Comparison of ENCODE assay signal across 18 cellular contexts in genomic region chr1:204576422-204576821, GRCh38.
DNase-seq lines count a peak whose midpoint lies in the region; ATAC-seq and TF ChIP-seq lines count a peak whose summit lies in the region.
"Had no signal": no experiment of that assay in that cellular context is flagged by ENCODE, and none has a peak within 500 bp of the region (broad histone marks: within the 10 kb centered on the region; RNA-seq: fewer than 3 reads in every experiment).

No MANE protein-coding gene starts in this region.

- H3K9me2 ChIP-seq in GM23338 (ENCODE audit: insufficient read depth): peaks cover 3% of the 10 kb centered on the region; the same call in 1 of the 2 replicates

- no peaks in the 10 kb centered on the region for H3K27me3 Mint-ChIP-seq in T-helper 1 cell treated with Interleukin-12 subunit alpha and Interleukin-12 subunit beta and Interleukin-4 antibody, amounts not matched to agents 30 μg/mL and 1 μg/mL, for 36 hours (ENCODE audit: low read depth)
- H3K27me3 Mint-ChIP-seq in GM23338 (ENCODE audit: insufficient read depth, low read depth, poor library complexity) (peaks cover 23% of the 10 kb centered on the region), naive B cell (no peaks in the 10 kb centered on the region)
- H3K27me3 Mint-ChIP-seq in activated T-helper 2 cell treated with anti-CD3 and anti-CD28 coated beads, Interferon-gamma antibody, Interleukin-2, Interleukin-4, amounts not matched to agents 10 μg/mL and 5 μg/mL and 100 μg/mL, durations not matched to agents 14 hours and 24 hours and 36 hours (ENCODE audit: low read depth): no peaks in the 10 kb centered on the region
- H3K27me3 Mint-ChIP-seq: activated CD4-positive, alpha-beta memory T cell treated with anti-CD3 and anti-CD28 coated beads for 36 hours had no signal

- no peaks in the 10 kb centered on the region for H3K9me3 ChIP-seq in lower lobe of right lung
- H3K9me3 ChIP-seq: BLaER1, spleen, uterus had no signal

- peaks cover 26% of the 10 kb centered on the region for H3K4me1 Mint-ChIP-seq in T-helper 1 cell treated with Interleukin-12 subunit alpha and Interleukin-12 subunit beta and Interleukin-4 antibody, amounts not matched to agents 30 μg/mL and 1 μg/mL, for 36 hours (ENCODE audit: low read depth)
- H3K4me1 Mint-ChIP-seq in GM23338 (peaks cover 77% of the 10 kb centered on the region), naive B cell (peaks cover 22 to 47% (median 44%) of the 10 kb centered on the region in 3 donors)
- peaks cover 23% of the 10 kb centered on the region for H3K4me1 Mint-ChIP-seq in activated T-helper 2 cell treated with anti-CD3 and anti-CD28 coated beads, Interferon-gamma antibody, Interleukin-2, Interleukin-4, amounts not matched to agents 10 μg/mL and 5 μg/mL and 100 μg/mL, durations not matched to agents 14 hours and 24 hours and 36 hours (ENCODE audit: low read depth)

- H3K4me1 ChIP-seq in GM23338 (ENCODE audit: insufficient read depth): peaks cover 86% of the 10 kb centered on the region
- H3K4me1 ChIP-seq in lower lobe of right lung: peaks cover 15% of the 10 kb centered on the region

- H3K36me3 ChIP-seq in GM23338 (ENCODE audit: insufficient read depth) (no peaks in the 10 kb centered on the region), lower lobe of right lung (peaks cover 9% of the 10 kb centered on the region)
- H3K36me3 ChIP-seq: uterus had no signal

- H3K4me3 ChIP-seq in GM23338 (peak overlapping the region; percentile 2; the same call in 1 of the 2 replicates), lower lobe of right lung (no peak overlapping the region)
- H3K4me3 ChIP-seq: BLaER1, coronary artery, spleen, uterus had no signal

- H3K36me3 Mint-ChIP-seq in T-helper 1 cell treated with Interleukin-12 subunit alpha and Interleukin-12 subunit beta and Interleukin-4 antibody, amounts not matched to agents 30 μg/mL and 1 μg/mL, for 36 hours (ENCODE audit: low read depth): peaks cover 8% of the 10 kb centered on the region
- no peaks in the 10 kb centered on the region for H3K36me3 Mint-ChIP-seq in GM23338 (ENCODE audit: low read depth)
- H3K36me3 Mint-ChIP-seq in activated T-helper 2 cell treated with anti-CD3 and anti-CD28 coated beads, Interferon-gamma antibody, Interleukin-2, Interleukin-4, amounts not matched to agents 10 μg/mL and 5 μg/mL and 100 μg/mL, durations not matched to agents 14 hours and 24 hours and 36 hours (ENCODE audit: low read depth): peaks cover 7% of the 10 kb centered on the region
- H3K36me3 Mint-ChIP-seq in naive B cell: peaks cover 8 to 16% of the 10 kb centered on the region in 2 donors

- no peak overlapping the region for H3K4me3 Mint-ChIP-seq in T-helper 1 cell treated with Interleukin-12 subunit alpha and Interleukin-12 subunit beta and Interleukin-4 antibody, amounts not matched to agents 30 μg/mL and 1 μg/mL, for 36 hours
- H3K4me3 Mint-ChIP-seq in GM23338 (peak overlapping the region; percentile 0; the same call in 1 of the 3 replicates), naive B cell (peak overlapping the region in 1 of 8 donors; percentile 49)
- no peak overlapping the region for H3K4me3 Mint-ChIP-seq in activated T-helper 2 cell treated with anti-CD3 and anti-CD28 coated beads, Interferon-gamma antibody, Interleukin-2, Interleukin-4, amounts not matched to agents 10 μg/mL and 5 μg/mL and 100 μg/mL, durations not matched to agents 14 hours and 24 hours and 36 hours (ENCODE audit: low read depth)
- H3K4me3 Mint-ChIP-seq: activated CD4-positive, alpha-beta memory T cell treated with anti-CD3 and anti-CD28 coated beads for 36 hours had no signal

- H3K4me2 ChIP-seq in GM23338: peak overlapping the region; percentile 70

- H3K79me2 ChIP-seq in GM23338 (replicated peaks; ENCODE audit: insufficient read depth): no peaks in the 10 kb centered on the region

- intact Hi-C loops in activated T-helper 2 cell treated with anti-CD3 and anti-CD28 coated beads, Interferon-gamma antibody, Interleukin-2, Interleukin-4, amounts not matched to agents 10 μg/mL and 5 μg/mL and 100 μg/mL, durations not matched to agents 14 hours and 24 hours and 36 hours (cut with micrococcal nuclease): no loop called here
- intact Hi-C loops in lower lobe of right lung (cut with DNase I): no loop called here

- no peak overlapping the region for H2AFZ ChIP-seq in GM23338

- DNase-seq in T-helper 1 cell (no peak), GM23338 (ENCODE audit: low spot score) (peak; percentile 63), naive B cell (no peak), SK-N-DZ (ENCODE audit: low spot score) (no peak), lower lobe of right lung (no peak)
- no peak for DNase-seq in activated T-helper 2 cell treated with anti-CD3 and anti-CD28 coated beads, Interferon-gamma antibody, Interleukin-2, Interleukin-4, amounts not matched to agents 10 μg/mL and 5 μg/mL and 100 μg/mL, durations not matched to agents 14 hours and 24 hours and 36 hours (ENCODE audit: low spot score)
- DNase-seq: activated CD4-positive, alpha-beta memory T cell treated with anti-CD3 and anti-CD28 coated beads for 36 hours; MM.1S; NCI-H146; NCI-H2171 treated with DMSO at 0.1 percent for 48 hours; spleen; stimulated activated CD4-positive, alpha-beta T cell treated with anti-CD3 and anti-CD28 coated beads, Interleukin-4, amount 100 ng/mL, for 4 hours; SW 1271; uterus had no signal

- H3K27ac Mint-ChIP-seq in T-helper 1 cell treated with Interleukin-12 subunit alpha and Interleukin-12 subunit beta and Interleukin-4 antibody, amounts not matched to agents 30 μg/mL and 1 μg/mL, for 36 hours: peak overlapping the region; percentile 46
- H3K27ac Mint-ChIP-seq in GM23338 (0 out of 2 replicates have a peak overlapping the region, but pooled peaks have one; percentile 6), naive B cell (peak overlapping the region; percentile 33 to 86 (median 68))
- H3K27ac Mint-ChIP-seq in activated T-helper 2 cell treated with anti-CD3 and anti-CD28 coated beads, Interferon-gamma antibody, Interleukin-2, Interleukin-4, amounts not matched to agents 10 μg/mL and 5 μg/mL and 100 μg/mL, durations not matched to agents 14 hours and 24 hours and 36 hours: peak overlapping the region; percentile 33
- H3K27ac Mint-ChIP-seq: activated CD4-positive, alpha-beta memory T cell treated with anti-CD3 and anti-CD28 coated beads for 36 hours had no signal

- TF ChIP-seq CTCF in GM23338 (conservative IDR thresholded peaks at IDR 0.05; ENCODE audit: low read depth in 2 of 2) (no peak), lower lobe of right lung (IDR thresholded peaks at IDR 0.05) (no peak)

- peaks cover 11% of the 10 kb centered on the region; the same call in 1 of the 2 replicates for H3F3A ChIP-seq in GM23338 (replicated peaks; ENCODE audit: low read depth)

- H3K9me3 Mint-ChIP-seq in T-helper 1 cell treated with Interleukin-12 subunit alpha and Interleukin-12 subunit beta and Interleukin-4 antibody, amounts not matched to agents 30 μg/mL and 1 μg/mL, for 36 hours: no peaks in the 10 kb centered on the region
- H3K9me3 Mint-ChIP-seq in GM23338 (peaks cover 2% of the 10 kb centered on the region; the same call in 1 of the 3 replicates), naive B cell (no peaks in the 10 kb centered on the region)
- no peaks in the 10 kb centered on the region for H3K9me3 Mint-ChIP-seq in activated T-helper 2 cell treated with anti-CD3 and anti-CD28 coated beads, Interferon-gamma antibody, Interleukin-2, Interleukin-4, amounts not matched to agents 10 μg/mL and 5 μg/mL and 100 μg/mL, durations not matched to agents 14 hours and 24 hours and 36 hours
- H3K9me3 Mint-ChIP-seq: activated CD4-positive, alpha-beta memory T cell treated with anti-CD3 and anti-CD28 coated beads for 36 hours had no signal

- H3K27ac ChIP-seq in GM23338 (ENCODE audit: low read depth) (no peak overlapping the region), lower lobe of right lung (no peak overlapping the region)
- H3K27ac ChIP-seq: BLaER1, coronary artery, uterus had no signal

- H3K27me3 ChIP-seq in GM23338 (ENCODE audit: insufficient read depth): 0 out of 2 replicates have a peak, but pooled peaks cover 5% of the 10 kb centered on the region
- H3K27me3 ChIP-seq in lower lobe of right lung (ENCODE audit: low read depth): no peaks in the 10 kb centered on the region
- H3K27me3 ChIP-seq: BLaER1, spleen, uterus had no signal

- no peaks in the 10 kb centered on the region for H4K20me1 ChIP-seq in GM23338 (replicated peaks; ENCODE audit: insufficient read depth)
- H4K20me1 ChIP-seq: BLaER1 had no signal

- ATAC-seq in GM23338 (peak; percentile 83), naive B cell (ENCODE audit: low read depth in 2 of 2) (no peak), lower lobe of right lung (no peak), HG03432 (IDR thresholded peaks at IDR 0.05; ENCODE audit: unreplicated experiment) (no peak)

TF ChIP-seq in GM23338, 12 proteins besides CTCF, POLR2A, EP300 and RAD21 (continues in another document):
- TF ChIP-seq ETS1 (IDR thresholded peaks at IDR 0.05) (no peak), POLR2AphosphoS5 (IDR thresholded peaks at IDR 0.05; ENCODE audit: low read depth) (no peak), ZNF114 (CRISPR knock-in tag; IDR thresholded peaks at IDR 0.05) (no peak), STAT1 (IDR thresholded peaks at IDR 0.05; ENCODE audit: unreplicated experiment) (no peak), EZH2 (IDR thresholded peaks at IDR 0.05; ENCODE audit: low read depth, unreplicated experiment) (no peak)

Comparison
In these comparisons a context has a peak if more than half of its experiments do, and no peak if none do; other contexts are left out.
1. H3K27ac Mint-ChIP-seq: peak in every context shown above with its lines; median percentile 68 in naive B cell; 46 in T-helper 1 cell treated with Interleukin-12 subunit alpha and Interleukin-12 subunit beta and Interleukin-4 antibody, amounts not matched to agents 30 μg/mL and 1 μg/mL, for 36 hours; 33 in activated T-helper 2 cell treated with anti-CD3 and anti-CD28 coated beads, Interferon-gamma antibody, Interleukin-2, Interleukin-4, amounts not matched to agents 10 μg/mL and 5 μg/mL and 100 μg/mL, durations not matched to agents 14 hours and 24 hours and 36 hours; 6 in GM23338.